In the genomic region with DNA sequence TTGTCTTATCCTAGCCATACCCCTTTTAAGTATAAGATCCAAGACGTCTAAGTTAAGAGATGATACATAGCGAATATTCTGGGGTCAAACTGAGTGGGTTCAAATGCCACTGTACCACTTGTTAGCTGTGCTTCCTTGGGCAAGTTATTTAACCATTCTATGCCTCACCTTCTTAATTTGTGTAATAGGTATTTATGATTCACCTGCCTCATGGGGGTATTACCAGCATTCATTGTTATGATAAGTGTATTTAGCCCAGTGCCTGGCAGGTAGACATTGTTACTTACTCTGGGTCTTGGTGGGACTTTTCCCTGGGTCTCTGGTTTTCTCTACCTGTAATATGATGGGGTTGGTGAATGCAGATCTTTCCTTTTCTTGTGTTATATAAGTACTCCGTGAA, we compare ENCODE assay signal across 11 cellular contexts. TPM values are rescaled to one million over a fixed set of nuclear protein-coding genes. Genes with fewer than 3 reads are reported as not detected.
A peak's percentile ranks its signal among the peaks of the same experiment; 100 is the strongest.
DNase-seq lines count a peak whose midpoint lies in the region; ATAC-seq and TF ChIP-seq lines count a peak whose summit lies in the region.
"Had no signal": no experiment of that assay in that cellular context is flagged by ENCODE, and none has a peak within 500 bp of the region (broad histone marks: within the 10 kb centered on the region; RNA-seq: fewer than 3 reads in every experiment).

No MANE protein-coding gene starts in this region.

- TSS peak; percentile 12 for BruUV-seq in Caco-2 (replicated peaks; lab: Mats Ljungman, UMichigan)

- H3K36me3 ChIP-seq in Caco-2 (ENCODE audit: control insufficient read depth, insufficient read depth, low read length) (no peaks in the 10 kb centered on the region; the same call in 1 of the 2 replicates), KMS-11 (ENCODE audit: insufficient read depth) (no peaks in the 10 kb centered on the region)
- H3K36me3 ChIP-seq: ovary had no signal

- peaks cover 15% of the 10 kb centered on the region for H3K4me1 Mint-ChIP-seq in Caco-2 (ENCODE audit: low read depth, unreplicated experiment)
- peaks cover 67% of the 10 kb centered on the region for H3K4me1 Mint-ChIP-seq in central memory CD8-positive, alpha-beta T cell
- peaks cover 60% of the 10 kb centered on the region for H3K4me1 Mint-ChIP-seq in nephron progenitor cell

- DNase-seq in Caco-2 (no peak), nephron progenitor cell (no peak), nucleus accumbens (lab: John Stamatoyannopoulos, UW) (no peak), sciatic nerve (ENCODE audit: low spot score) (no peak)
- no peak for DNase-seq in central memory CD8-positive, alpha-beta T cell (ENCODE audit: low spot score in 2 of 2)
- DNase-seq: GDM1, NCI-H2171, ovary had no signal

- H3K27ac Mint-ChIP-seq in Caco-2 (ENCODE audit: unreplicated experiment) = peak overlapping the region; percentile 29
- peak overlapping the region; percentile 97 for H3K27ac Mint-ChIP-seq in central memory CD8-positive, alpha-beta T cell (ENCODE audit: low read depth)
- H3K27ac Mint-ChIP-seq in nephron progenitor cell = no peak overlapping the region

- H3K27me3 ChIP-seq in Caco-2 (replicated peaks; ENCODE audit: control insufficient read depth, insufficient read depth, low read length) (no peaks in the 10 kb centered on the region), KMS-11 (ENCODE audit: insufficient read depth, low read depth) (no peaks in the 10 kb centered on the region)
- H3K27me3 ChIP-seq: ovary had no signal

- CTCF ChIA-PET in Caco-2 (lab: Charles Lee) = no interaction called here

- H3K9me3 Mint-ChIP-seq in Caco-2 (ENCODE audit: unreplicated experiment) (no peaks in the 10 kb centered on the region), nephron progenitor cell (no peaks in the 10 kb centered on the region)
- H3K9me3 Mint-ChIP-seq in central memory CD8-positive, alpha-beta T cell = no peaks in the 10 kb centered on the region

- H3K4me3 ChIP-seq in Caco-2 (ENCODE audit: low read depth, low read length) = no peak overlapping the region
- H3K4me3 ChIP-seq in KMS-11 (IDR thresholded peaks at IDR 0.05; ENCODE audit: insufficient read depth, low read depth, low read length) = no peak overlapping the region

- no peak for ATAC-seq in central memory CD8-positive, alpha-beta T cell (replicated peaks; ENCODE audit: extremely low read depth, poor library complexity, severe bottlenecking)
- ATAC-seq in GM21423 (IDR thresholded peaks at IDR 0.05; ENCODE audit: unreplicated experiment) (no peak), sciatic nerve (no peak), GM18520 (IDR thresholded peaks at IDR 0.05; ENCODE audit: unreplicated experiment) (no peak)

- H3K36me3 Mint-ChIP-seq in Caco-2 (ENCODE audit: insufficient read depth, unreplicated experiment) (peaks cover 48% of the 10 kb centered on the region), nephron progenitor cell (ENCODE audit: low read depth) (no peaks in the 10 kb centered on the region)
- H3K36me3 Mint-ChIP-seq in central memory CD8-positive, alpha-beta T cell (ENCODE audit: insufficient read depth) = peaks cover 9% of the 10 kb centered on the region

- POLR2A ChIA-PET in Caco-2 (lab: Charles Lee) = interaction anchor here (0.6 kb wide), 1 partner anchor 11 kb away, joined by 3 read pairs; no protein-coding TSS in a partner anchor

- intact Hi-C loops in Caco-2 (cut with micrococcal nuclease; ENCODE audit: unreplicated experiment) = loop anchor here (5.0 kb wide), 1 partner anchor 53 kb away; no protein-coding TSS in a partner anchor
- intact Hi-C loops in sciatic nerve (cut with DNase I) = no loop called here

- no peak overlapping the region for H3K9ac ChIP-seq in KMS-11

- no peak overlapping the region for H2AFZ ChIP-seq in KMS-11 (ENCODE audit: low read depth)

- H3K9me3 ChIP-seq in Caco-2 = no peaks in the 10 kb centered on the region
- H3K9me3 ChIP-seq: ovary had no signal

- H3K27me3 Mint-ChIP-seq in Caco-2 (ENCODE audit: insufficient read depth, unreplicated experiment) (no peaks in the 10 kb centered on the region), nephron progenitor cell (ENCODE audit: low read depth, poor library complexity) (peaks cover 3% of the 10 kb centered on the region)
- no peaks in the 10 kb centered on the region for H3K27me3 Mint-ChIP-seq in central memory CD8-positive, alpha-beta T cell

- no peak overlapping the region for H3K27ac ChIP-seq in KMS-11
- H3K27ac ChIP-seq: ovary had no signal

- H4K20me1 ChIP-seq in KMS-11 (ENCODE audit: insufficient read depth) = peaks cover 56% of the 10 kb centered on the region

- peaks cover 84% of the 10 kb centered on the region for H3K79me2 ChIP-seq in KMS-11 (ENCODE audit: insufficient read depth, low read depth)

- peak overlapping the region; percentile 85 for H3K4me3 Mint-ChIP-seq in Caco-2 (ENCODE audit: unreplicated experiment)
- peak overlapping the region; percentile 95 for H3K4me3 Mint-ChIP-seq in central memory CD8-positive, alpha-beta T cell
- H3K4me3 Mint-ChIP-seq in nephron progenitor cell = peak overlapping the region; percentile 93

- TF ChIP-seq CTCF in Caco-2 (IDR thresholded peaks at IDR 0.05; ENCODE audit: insufficient read depth in 1 of 2, low read depth in 1 of 2, low read length in 1 of 2, severe bottlenecking in 1 of 2, unreplicated experiment in 1 of 2) = no peak
- TF ChIP-seq CTCF in KMS-11 (conservative IDR thresholded peaks at IDR 0.05; ENCODE audit: low read depth, low read length) = no peak
- no peak for TF ChIP-seq CTCF in nephron progenitor cell (IDR thresholded peaks at IDR 0.05)

- H3K4me1 ChIP-seq in Caco-2 = peaks cover 13% of the 10 kb centered on the region
- peaks cover 52% of the 10 kb centered on the region for H3K4me1 ChIP-seq in KMS-11 (ENCODE audit: low read depth, poor library complexity, severe bottlenecking)

- peak overlapping the region; percentile 80 for H3K4me2 ChIP-seq in KMS-11

RNA-seq across cellular contexts. Expression of a gene that starts 3.8 kb away (rescaled TPM):
- total RNA-seq in Caco-2 (2022) (357 and 372 TPM in 2 replicates), sciatic nerve (157 TPM)
